22 cellular contexts compared by ENCODE assay signal in the genomic region with DNA sequence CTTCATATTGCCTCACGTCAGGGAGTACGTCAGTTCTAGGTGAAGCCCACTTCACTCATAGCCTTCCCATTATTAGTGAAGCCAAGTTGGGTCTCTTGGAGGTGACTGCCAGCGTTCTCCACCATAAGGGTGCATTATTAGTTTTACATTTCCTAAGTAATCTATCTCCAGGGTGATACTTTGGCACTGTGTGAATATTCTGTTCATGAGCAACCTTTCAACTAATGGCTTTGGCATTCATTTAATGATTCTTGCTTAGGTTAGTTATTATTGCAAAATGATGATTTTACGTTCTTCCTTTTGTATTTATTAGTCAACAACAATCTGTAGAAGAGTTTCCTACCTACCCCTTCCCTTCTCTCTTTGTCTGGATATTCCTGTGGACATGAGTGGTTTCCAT.
"Had no signal": no experiment of that assay in that cellular context is flagged by ENCODE, and none has a peak within 500 bp of the region (broad histone marks: within the 10 kb centered on the region; RNA-seq: fewer than 3 reads in every experiment).

No MANE protein-coding gene starts in this region.

- H3K27me3 Mint-ChIP-seq: activated CD4-positive, alpha-beta T cell treated with anti-CD3 and anti-CD28 coated beads, Interleukin-2, amount 10 ng/mL, durations not matched to agents 24 days and 14 days; activated naive CD8-positive, alpha-beta T cell treated with anti-CD3 and anti-CD28 coated beads, Interleukin-2, amount 10 ng/mL, durations not matched to agents 7 days and 5 days; dendritic cell treated with granulocyte-macrophage colony-stimulating factor and Interleukin-4, amounts not matched to agents 40 ng/mL and 50 ng/mL, for 4 days; effector memory CD8-positive, alpha-beta T cell; natural killer cell treated with Interleukin-12 subunit alpha and Interleukin-12 subunit beta and Interleukin-15 and Interleukin-18, amount 100 ng/mL, for 72 hours had no signal

- H3K4me2 ChIP-seq: hepatocyte had no signal

- H3K4me3 Mint-ChIP-seq: activated CD4-positive, alpha-beta T cell treated with anti-CD3 and anti-CD28 coated beads, Interleukin-2, amount 10 ng/mL, durations not matched to agents 24 days and 14 days; activated naive CD8-positive, alpha-beta T cell treated with anti-CD3 and anti-CD28 coated beads, Interleukin-2, amount 10 ng/mL, durations not matched to agents 7 days and 5 days; activated T-cell treated with anti-CD3 and anti-CD28 coated beads, Interleukin-2, amount 50 U/mL, for 72 hours; dendritic cell treated with granulocyte-macrophage colony-stimulating factor and Interleukin-4, amounts not matched to agents 40 ng/mL and 50 ng/mL, for 4 days; effector memory CD8-positive, alpha-beta T cell; natural killer cell treated with Interleukin-12 subunit alpha and Interleukin-12 subunit beta and Interleukin-15 and Interleukin-18, amount 100 ng/mL, for 72 hours had no signal

- H3K4me3 ChIP-seq: hepatocyte, prostate gland, testis had no signal

- H2AFZ ChIP-seq: hepatocyte had no signal

- H3K4me1 ChIP-seq: prostate gland had no signal

- H3K36me3 ChIP-seq: prostate gland had no signal

- H3K9me3 Mint-ChIP-seq: activated CD4-positive, alpha-beta T cell treated with anti-CD3 and anti-CD28 coated beads, Interleukin-2, amount 10 ng/mL, durations not matched to agents 24 days and 14 days; activated naive CD8-positive, alpha-beta T cell treated with anti-CD3 and anti-CD28 coated beads, Interleukin-2, amount 10 ng/mL, durations not matched to agents 7 days and 5 days; activated T-cell treated with anti-CD3 and anti-CD28 coated beads, Interleukin-2, amount 50 U/mL, for 72 hours; dendritic cell treated with granulocyte-macrophage colony-stimulating factor and Interleukin-4, amounts not matched to agents 40 ng/mL and 50 ng/mL, for 4 days; effector memory CD8-positive, alpha-beta T cell; natural killer cell treated with Interleukin-12 subunit alpha and Interleukin-12 subunit beta and Interleukin-15 and Interleukin-18, amount 100 ng/mL, for 72 hours had no signal

- ATAC-seq: activated T-cell treated with anti-CD3 and anti-CD28 coated beads, Interleukin-2, amount 50 U/mL, for 72 hours; effector memory CD8-positive, alpha-beta T cell; left lobe of liver; natural killer cell treated with Interleukin-12 subunit alpha and Interleukin-12 subunit beta and Interleukin-15 and Interleukin-18, amount 100 ng/mL, for 72 hours; right cardiac atrium; stimulated activated naive CD8-positive, alpha-beta T cell treated with anti-CD3 and anti-CD28 coated beads, Interleukin-15, Interleukin-2, amounts not matched to agents 100 U/mL and 50 U/mL, for 24 hours had no signal

- H3K27me3 ChIP-seq: hepatocyte, testis had no signal

- H3K27ac Mint-ChIP-seq: activated CD4-positive, alpha-beta T cell treated with anti-CD3 and anti-CD28 coated beads, Interleukin-2, amount 10 ng/mL, durations not matched to agents 24 days and 14 days; activated naive CD8-positive, alpha-beta T cell treated with anti-CD3 and anti-CD28 coated beads, Interleukin-2, amount 10 ng/mL, durations not matched to agents 7 days and 5 days; activated T-cell treated with anti-CD3 and anti-CD28 coated beads, Interleukin-2, amount 50 U/mL, for 72 hours; dendritic cell treated with granulocyte-macrophage colony-stimulating factor and Interleukin-4, amounts not matched to agents 40 ng/mL and 50 ng/mL, for 4 days; effector memory CD8-positive, alpha-beta T cell; natural killer cell treated with Interleukin-12 subunit alpha and Interleukin-12 subunit beta and Interleukin-15 and Interleukin-18, amount 100 ng/mL, for 72 hours had no signal

- DNase-seq: activated CD4-positive, alpha-beta T cell treated with anti-CD3 and anti-CD28 coated beads, Interleukin-2, amount 10 ng/mL, durations not matched to agents 24 days and 14 days; activated CD4-positive, CD25-positive, alpha-beta regulatory T cell; activated CD8-positive, alpha-beta memory T cell treated with anti-CD3 and anti-CD28 coated beads, Interleukin-2, amount 50 U/mL, for 48 hours; activated gamma-delta T cell treated with Interleukin-2 at 50 U/mL for 16 hours; activated naive CD8-positive, alpha-beta T cell treated with anti-CD3 and anti-CD28 coated beads, Interleukin-2, amount 10 ng/mL, durations not matched to agents 7 days and 5 days; activated T-cell treated with anti-CD3 and anti-CD28 coated beads, Interleukin-2, amount 50 U/mL, for 72 hours; anterior cingulate cortex; cerebellar nuclear complex; effector memory CD8-positive, alpha-beta T cell; mesendoderm; occipital lobe; right cardiac atrium; small intestine; stimulated activated CD4-positive, alpha-beta T cell treated with anti-CD3 and anti-CD28 coated beads, Interleukin-4, amount 100 ng/mL, for 24 hours; stimulated activated naive CD8-positive, alpha-beta T cell treated with anti-CD3 and anti-CD28 coated beads, Interleukin-15, Interleukin-2, amounts not matched to agents 100 U/mL and 50 U/mL, for 24 hours; SW 1271; testis had no signal

- H3K27ac ChIP-seq: hepatocyte, prostate gland, testis had no signal

- H3K9me3 ChIP-seq: prostate gland, testis had no signal
